Comparison of ENCODE assay signal across 27 cellular contexts in the genomic region with DNA sequence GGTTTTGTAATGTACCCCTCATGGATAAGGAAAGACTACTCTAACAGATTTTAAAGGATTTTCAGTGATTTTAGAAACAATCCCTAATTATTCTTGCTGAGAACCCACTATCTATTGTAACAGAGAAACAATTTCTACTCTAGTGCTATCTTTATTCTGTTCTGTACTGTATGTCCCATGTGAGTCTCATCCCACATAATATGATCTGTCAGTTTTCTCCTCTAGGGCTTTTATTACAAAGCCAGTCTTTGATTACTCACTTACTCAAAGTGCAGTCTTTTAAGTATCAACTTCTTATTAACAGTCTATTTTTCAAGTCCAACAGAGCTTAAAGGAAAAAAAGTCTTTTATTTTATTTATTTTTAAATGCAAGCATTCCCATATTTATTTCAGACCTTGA.
"Had no signal": no experiment of that assay in that cellular context is flagged by ENCODE, and none has a peak within 500 bp of the region (broad histone marks: within the 10 kb centered on the region; RNA-seq: fewer than 3 reads in every experiment).

No MANE protein-coding gene starts in this region.

- H3K4me1 ChIP-seq: ascending aorta, breast epithelium had no signal

- H2AFZ ChIP-seq: PC-9 had no signal

- DNase-seq: activated CD4-positive, alpha-beta T cell treated with anti-CD3 and anti-CD28 coated beads for 36 hours; activated CD4-positive, alpha-beta T cell treated with anti-CD3 and anti-CD28 coated beads, Interleukin-2, amount 10 ng/mL, durations not matched to agents 7 days and 5 days; activated CD4-positive, alpha-beta T cell treated with anti-CD3 and anti-CD28 coated beads, Interleukin-2, amount 50 U/mL, for 48 hours; activated CD8-positive, alpha-beta memory T cell treated with anti-CD3 and anti-CD28 coated beads, Interleukin-2, amount 50 U/mL, for 4 hours; activated gamma-delta T cell treated with Interleukin-2 at 50 U/mL for 16 hours; activated naive CD4-positive, alpha-beta T cell treated with anti-CD3 and anti-CD28 coated beads, Interleukin-2, amount 10 ng/mL, durations not matched to agents 7 days and 5 days; activated naive CD8-positive, alpha-beta T cell treated with anti-CD3 and anti-CD28 coated beads, Interleukin-2, amount 50 U/mL, for 24 hours; activated T-cell treated with anti-CD3 and anti-CD28 coated beads for 4 hours; activated T-cell treated with anti-CD3 and anti-CD28 coated beads, Interleukin-2, amount 50 U/mL, for 4 hours; amniotic stem cell; cerebellar nuclear complex; MM.1S; MV-4-11; NCI-H1092; NCI-H1436 treated with DMSO at 0.1 percent for 48 hours; NCI-H1694 treated with DMSO at 0.1 percent for 48 hours; NCI-H2029; NCI-H345; NCI-H524 treated with DMSO at 0.1 percent for 48 hours; PC-9; SIG-M5 had no signal

- ATAC-seq: activated CD4-positive, alpha-beta T cell treated with anti-CD3 and anti-CD28 coated beads for 36 hours; activated naive CD8-positive, alpha-beta T cell treated with anti-CD3 and anti-CD28 coated beads, Interleukin-2, amount 50 U/mL, for 24 hours; activated T-cell treated with anti-CD3 and anti-CD28 coated beads, Interleukin-2, amount 50 U/mL, for 4 hours; Right ventricle myocardium inferior had no signal

- H3K36me3 ChIP-seq: ascending aorta, breast epithelium had no signal

- H3K27ac ChIP-seq: ascending aorta, breast epithelium, KMS-11, PC-9, RWPE1 had no signal

- H3K9me3 ChIP-seq: ascending aorta, breast epithelium had no signal

- H3K9ac ChIP-seq: KMS-11 had no signal

- H3K27me3 ChIP-seq: ascending aorta, breast epithelium had no signal

- FAIRE-seq: TTC549 had no signal

- H3K4me2 ChIP-seq: KMS-11, PC-9 had no signal

- H3K4me3 ChIP-seq: ascending aorta, breast epithelium, PC-9 had no signal
